ENCODE assay signal across 5 cellular contexts in genomic region chr1:33960496-33960895, GRCh38.
"Had no signal": no experiment of that assay in that cellular context is flagged by ENCODE, and none has a peak within 500 bp of the region (broad histone marks: within the 10 kb centered on the region; RNA-seq: fewer than 3 reads in every experiment).

No MANE protein-coding gene starts in this region.

- DNase-seq: H9, HCEC 1CT, IMR-90 had no signal

- H3K4me2 ChIP-seq: GM23338 had no signal

- H3K4me3 ChIP-seq: GM23338, K562 had no signal

- ATAC-seq: GM23338, K562 had no signal

- H2AFZ ChIP-seq: GM23338 had no signal
